In the genomic region with DNA sequence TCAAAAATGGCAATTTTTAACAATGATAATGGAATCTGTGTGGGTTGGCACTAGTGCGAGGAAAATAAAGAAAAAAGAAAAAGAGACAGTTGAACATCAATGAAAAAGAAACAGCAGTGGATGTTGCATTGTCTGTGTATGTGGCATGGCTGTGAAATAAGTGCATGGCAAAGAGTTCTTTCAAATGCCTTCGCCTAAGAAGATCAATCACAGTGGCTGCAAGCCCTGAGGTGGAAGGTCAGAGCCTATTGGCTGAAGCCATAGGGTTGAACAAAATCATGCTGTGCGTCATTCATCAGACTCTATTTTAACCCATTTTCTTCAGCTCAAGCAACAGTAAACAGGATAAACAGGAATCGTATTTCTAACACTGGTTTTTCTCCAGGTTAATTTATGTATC, we compare ENCODE assay signal across 20 cellular contexts.
DNase-seq lines count a peak whose midpoint lies in the region; ATAC-seq and TF ChIP-seq lines count a peak whose summit lies in the region.
"Had no signal": no experiment of that assay in that cellular context is flagged by ENCODE, and none has a peak within 500 bp of the region (broad histone marks: within the 10 kb centered on the region; RNA-seq: fewer than 3 reads in every experiment).

No MANE protein-coding gene starts in this region.

- H3K4me1 Mint-ChIP-seq in GM23338 = peaks cover 6% of the 10 kb centered on the region; the same call in 2 of the 3 replicates
- H3K4me1 Mint-ChIP-seq in endodermal cell = no peaks in the 10 kb centered on the region
- H3K4me1 Mint-ChIP-seq in neural crest cell = peaks cover 19% of the 10 kb centered on the region

- TF ChIP-seq CTCF in GM23338 (conservative IDR thresholded peaks at IDR 0.05; ENCODE audit: low read depth in 2 of 2) = no peak
- TF ChIP-seq CTCF in SU-DHL-6 (IDR thresholded peaks at IDR 0.05; ENCODE audit: insufficient read depth, low read length, poor library complexity, severe bottlenecking) = no peak
- TF ChIP-seq CTCF in endodermal cell (conservative IDR thresholded peaks at IDR 0.05) = no peak
- TF ChIP-seq CTCF in neural crest cell (conservative IDR thresholded peaks at IDR 0.05) = no peak
- TF ChIP-seq CTCF in stomach (IDR thresholded peaks at IDR 0.05) = no peak
- no peak for TF ChIP-seq CTCF in suprapubic skin (IDR thresholded peaks at IDR 0.05)

- H3K79me2 ChIP-seq in GM23338 (replicated peaks; ENCODE audit: insufficient read depth) (no peaks in the 10 kb centered on the region), SU-DHL-6 (ENCODE audit: insufficient read depth, low read length) (no peaks in the 10 kb centered on the region)

- no peak overlapping the region for H3K9ac ChIP-seq in SU-DHL-6 (ENCODE audit: low read length)
- no peak overlapping the region for H3K9ac ChIP-seq in endodermal cell (ENCODE audit: extremely low read depth, low read length, poor library complexity, severe bottlenecking)

- H3K4me2 ChIP-seq in GM23338 (no peak overlapping the region), SU-DHL-6 (ENCODE audit: low read depth, low read length, poor library complexity, severe bottlenecking) (no peak overlapping the region)

- TF ChIP-seq POLR2A in stomach (IDR thresholded peaks at IDR 0.05) (no peak), suprapubic skin (IDR thresholded peaks at IDR 0.05) (no peak)

- H3K9me3 Mint-ChIP-seq in GM23338 (no peaks in the 10 kb centered on the region; the same call in 2 of the 3 replicates), endodermal cell (no peaks in the 10 kb centered on the region), neural crest cell (peaks cover 4% of the 10 kb centered on the region)

- H3K4me3 ChIP-seq in GM23338 (no peak overlapping the region), SU-DHL-6 (ENCODE audit: insufficient read depth, low read length, poor library complexity, severe bottlenecking) (no peak overlapping the region), endodermal cell (ENCODE audit: low read length) (no peak overlapping the region), stomach (no peak overlapping the region), suprapubic skin (no peak overlapping the region)

- H3K36me3 ChIP-seq in GM23338 (ENCODE audit: insufficient read depth) (no peaks in the 10 kb centered on the region), SU-DHL-6 (ENCODE audit: low read length) (no peaks in the 10 kb centered on the region), endodermal cell (ENCODE audit: control insufficient read depth, insufficient read depth, low read length) (no peaks in the 10 kb centered on the region), stomach (no peaks in the 10 kb centered on the region), suprapubic skin (no peaks in the 10 kb centered on the region)

- no peaks in the 10 kb centered on the region for H4K20me1 ChIP-seq in GM23338 (replicated peaks; ENCODE audit: insufficient read depth)
- H4K20me1 ChIP-seq in SU-DHL-6 (ENCODE audit: low read depth, low read length) = no peaks in the 10 kb centered on the region

- intact Hi-C loops in stomach (cut with DNase I; ENCODE audit: low total_unique reads) = no loop called here

- H3K27me3 ChIP-seq in GM23338 (ENCODE audit: insufficient read depth) (no peaks in the 10 kb centered on the region), SU-DHL-6 (ENCODE audit: low read length) (no peaks in the 10 kb centered on the region), endodermal cell (ENCODE audit: control insufficient read depth, insufficient read depth, low read length, poor library complexity, severe bottlenecking) (no peaks in the 10 kb centered on the region), stomach (no peaks in the 10 kb centered on the region), suprapubic skin (no peaks in the 10 kb centered on the region)

- H3K36me3 Mint-ChIP-seq in GM23338 (ENCODE audit: low read depth) = no peaks in the 10 kb centered on the region
- H3K36me3 Mint-ChIP-seq in endodermal cell (ENCODE audit: low read depth) = no peaks in the 10 kb centered on the region
- no peaks in the 10 kb centered on the region for H3K36me3 Mint-ChIP-seq in neural crest cell (ENCODE audit: low read depth)
- H3K36me3 Mint-ChIP-seq: CD8-positive, alpha-beta T cell had no signal

- TF ChIP-seq EP300 in stomach (IDR thresholded peaks at IDR 0.05) = no peak
- TF ChIP-seq EP300 in suprapubic skin (IDR thresholded peaks at IDR 0.05) = no peak

- peaks cover 3% of the 10 kb centered on the region for H3K27me3 Mint-ChIP-seq in GM23338 (ENCODE audit: insufficient read depth, low read depth, poor library complexity)
- H3K27me3 Mint-ChIP-seq in endodermal cell (ENCODE audit: insufficient read depth) = peaks cover 3% of the 10 kb centered on the region
- no peaks in the 10 kb centered on the region for H3K27me3 Mint-ChIP-seq in neural crest cell (ENCODE audit: low read depth)

- DNase-seq in GM23338 (ENCODE audit: low spot score) (peak; percentile 11), endodermal cell (peak; percentile 54), neural crest cell (ENCODE audit: low read depth, low spot score) (peak; percentile 15), stomach (no peak), suprapubic skin (ENCODE audit: low spot score in 2 of 2) (no peak), D341Med (ENCODE audit: low spot score) (no peak)
- DNase-seq: 8988T; C1 segment of cervical spinal cord; CD8-positive, alpha-beta T cell; DMS153; NCI-H1092; NCI-H1436 treated with DMSO at 0.1 percent for 48 hours; NCI-H2029; NCI-H2227 treated with DMSO at 0.1 percent for 48 hours; NCI-H510A; NCI-H82 had no signal

- H3K4me3 Mint-ChIP-seq in GM23338 (no peak overlapping the region), endodermal cell (no peak overlapping the region), neural crest cell (peak overlapping the region; percentile 73)
- H3K4me3 Mint-ChIP-seq: CD8-positive, alpha-beta T cell had no signal

- no peak overlapping the region for H3K27ac Mint-ChIP-seq in GM23338
- H3K27ac Mint-ChIP-seq in endodermal cell = no peak overlapping the region
- H3K27ac Mint-ChIP-seq in neural crest cell (ENCODE audit: unreplicated experiment) = peak overlapping the region; percentile 88
- H3K27ac Mint-ChIP-seq: CD8-positive, alpha-beta T cell had no signal

- no peaks in the 10 kb centered on the region for H3K9me3 ChIP-seq in SU-DHL-6 (ENCODE audit: insufficient read depth, low read length)
- H3K9me3 ChIP-seq in endodermal cell (ENCODE audit: control insufficient read depth, low read length) = no peaks in the 10 kb centered on the region
- no peaks in the 10 kb centered on the region for H3K9me3 ChIP-seq in stomach
- H3K9me3 ChIP-seq in suprapubic skin = no peaks in the 10 kb centered on the region

- H3K4me1 ChIP-seq in GM23338 (ENCODE audit: insufficient read depth) (no peaks in the 10 kb centered on the region), endodermal cell (ENCODE audit: control insufficient read depth, insufficient read depth, low read length) (no peaks in the 10 kb centered on the region), stomach (no peaks in the 10 kb centered on the region), suprapubic skin (no peaks in the 10 kb centered on the region)

- H3F3A ChIP-seq in GM23338 (replicated peaks; ENCODE audit: low read depth) (no peaks in the 10 kb centered on the region), SU-DHL-6 (ENCODE audit: insufficient read depth) (no peaks in the 10 kb centered on the region)

- ATAC-seq in GM23338 (peak; percentile 61), HG03442 (IDR thresholded peaks at IDR 0.05; ENCODE audit: unreplicated experiment) (no peak)
- ATAC-seq: CD8-positive, alpha-beta T cell; Panc1 had no signal

- H3K9me2 ChIP-seq in GM23338 (ENCODE audit: insufficient read depth) (no peaks in the 10 kb centered on the region), SU-DHL-6 (replicated peaks; ENCODE audit: insufficient read depth, low read length) (no peaks in the 10 kb centered on the region)

- 65 to 86% methylated on average over 4 of the region's 4 CpGs for WGBS in endodermal cell (ENCODE audit: insufficient coverage in 1 of 2, insufficient read length in 1 of 2), 2 experiments
- WGBS in stomach, 5 donors = 54 to 63% (median 60%) methylated on average over 4 of the region's 4 CpGs
- WGBS in suprapubic skin = 22% methylated on average over 4 of the region's 4 CpGs

- H3K27ac ChIP-seq in GM23338 (ENCODE audit: low read depth) = no peak overlapping the region
- no peak overlapping the region for H3K27ac ChIP-seq in SU-DHL-6 (ENCODE audit: low read depth, low read length)
- peak overlapping the region; percentile 89 for H3K27ac ChIP-seq in endodermal cell (ENCODE audit: low read depth, low read length)
- H3K27ac ChIP-seq in stomach = no peak overlapping the region
- H3K27ac ChIP-seq in suprapubic skin = no peak overlapping the region
- H3K27ac ChIP-seq: HL-60 had no signal

- H2AFZ ChIP-seq in GM23338 (peak overlapping the region; percentile 25; the same call in 1 of the 2 replicates), SU-DHL-6 (ENCODE audit: low read depth, low read length, severe bottlenecking) (peak overlapping the region; percentile 12)

TF ChIP-seq in GM23338, 12 proteins besides CTCF, POLR2A, EP300 and RAD21:
- TF ChIP-seq, protein P1, sequence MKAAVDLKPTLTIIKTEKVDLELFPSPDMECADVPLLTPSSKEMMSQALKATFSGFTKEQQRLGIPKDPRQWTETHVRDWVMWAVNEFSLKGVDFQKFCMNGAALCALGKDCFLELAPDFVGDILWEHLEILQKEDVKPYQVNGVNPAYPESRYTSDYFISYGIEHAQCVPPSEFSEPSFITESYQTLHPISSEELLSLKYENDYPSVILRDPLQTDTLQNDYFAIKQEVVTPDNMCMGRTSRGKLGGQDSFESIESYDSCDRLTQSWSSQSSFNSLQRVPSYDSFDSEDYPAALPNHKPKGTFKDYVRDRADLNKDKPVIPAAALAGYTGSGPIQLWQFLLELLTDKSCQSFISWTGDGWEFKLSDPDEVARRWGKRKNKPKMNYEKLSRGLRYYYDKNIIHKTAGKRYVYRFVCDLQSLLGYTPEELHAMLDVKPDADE (IDR thresholded peaks at IDR 0.05) = no peak

Comparison
In these comparisons a context has a peak if more than half of its experiments do, and no peak if none do; other contexts are left out.
1. DNase-seq: peak in GM23338 (single experiment), endodermal cell (single experiment) and neural crest cell (single experiment); none in stomach (single experiment), suprapubic skin (0 of 2) and D341Med (single experiment).